ENCODE assay signal across 16 cellular contexts in the genomic region with DNA sequence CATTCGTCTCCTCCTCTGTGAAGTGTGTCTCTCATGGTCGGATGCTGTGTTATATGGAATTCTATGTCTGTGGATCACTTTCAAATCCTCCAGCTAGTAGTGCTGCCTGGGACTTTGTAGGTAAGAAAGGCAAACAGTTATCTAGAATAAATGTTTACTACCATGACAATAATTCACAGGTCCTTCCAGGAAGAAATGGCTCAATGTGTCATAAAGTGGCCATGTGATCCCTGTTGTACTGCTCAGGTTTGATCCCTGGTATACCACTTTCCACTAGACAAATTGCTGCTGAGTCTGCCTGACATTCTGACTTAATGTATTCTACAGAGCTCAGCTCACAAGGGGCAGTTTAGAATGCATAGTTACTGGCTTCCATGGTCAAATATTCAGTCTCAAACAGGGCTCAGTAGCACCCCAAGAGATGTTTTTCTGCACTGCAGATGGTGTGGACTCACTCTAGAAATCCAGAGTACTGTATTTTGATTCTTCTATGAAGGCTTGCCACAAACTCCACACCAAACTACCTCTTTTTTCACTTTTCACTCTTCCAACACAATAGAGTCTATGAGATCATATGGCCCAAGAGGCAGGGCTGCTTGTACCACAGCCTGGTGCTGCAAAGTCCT.
DNase-seq lines count a peak whose midpoint lies in the region; ATAC-seq and TF ChIP-seq lines count a peak whose summit lies in the region.
"Had no signal": no experiment of that assay in that cellular context is flagged by ENCODE, and none has a peak within 500 bp of the region (broad histone marks: within the 10 kb centered on the region; RNA-seq: fewer than 3 reads in every experiment).

No MANE protein-coding gene starts in this region.

- DNase-seq in DND-41 (peak; percentile 59), germinal center (ENCODE audit: low spot score) (peak; percentile 29), midbrain (lab: John Stamatoyannopoulos, UW) (no peak), NCI-H82 (lab: John Stamatoyannopoulos, UW) (no peak)
- no peak for DNase-seq in activated effector memory CD4-positive, alpha-beta T cell treated with anti-CD3 and anti-CD28 coated beads, Interleukin-2, amount 50 U/mL, for 16 hours
- DNase-seq: activated T-cell treated with anti-CD3 and anti-CD28 coated beads, Interleukin-2, amount 50 U/mL, for 4 hours; CD8-positive, alpha-beta T cell; NCI-H2081 treated with DMSO at 0.1 percent for 48 hours; PC-9; stimulated activated naive CD4-positive, alpha-beta T cell had no signal

- peak overlapping the region; percentile 59 for H3K9ac ChIP-seq in DND-41 (ENCODE audit: low read depth, low read length)

- H3K9me3 ChIP-seq in DND-41 (ENCODE audit: insufficient read depth, low read length, severe bottlenecking) = no peaks in the 10 kb centered on the region
- H3K9me3 ChIP-seq: breast epithelium, HAP-1 had no signal

- H3K36me3 ChIP-seq in DND-41 (ENCODE audit: insufficient read depth, low read length) = peaks cover 32% of the 10 kb centered on the region
- H3K36me3 ChIP-seq: breast epithelium, HAP-1 had no signal

- H3K4me3 ChIP-seq in DND-41 (ENCODE audit: low read depth in 1 of 2, low read length in 2 of 2) = peak overlapping the region in 1 of 2 experiments; percentile 17; a peak in 1 of 4 replicates
- H3K4me3 ChIP-seq: breast epithelium, HAP-1, PC-9 had no signal

- H4K20me1 ChIP-seq in DND-41 (ENCODE audit: insufficient read depth, low read length) = no peaks in the 10 kb centered on the region

- H3K4me1 ChIP-seq in DND-41 (ENCODE audit: insufficient read depth, low read length) = peaks cover 100% of the 10 kb centered on the region
- H3K4me1 ChIP-seq: breast epithelium, HAP-1 had no signal

- ATAC-seq in DND-41 (ENCODE audit: insufficient read depth, low read depth) (peak; percentile 13; the same call in 2 of the 3 replicates), GM19467 (IDR thresholded peaks at IDR 0.05; ENCODE audit: unreplicated experiment) (peak; percentile 59), HG03432 (IDR thresholded peaks at IDR 0.05; ENCODE audit: unreplicated experiment) (peak; percentile 43), GM21723 (IDR thresholded peaks at IDR 0.05; ENCODE audit: unreplicated experiment) (no peak)
- ATAC-seq: CD8-positive, alpha-beta T cell had no signal

- peak overlapping the region; percentile 57 for H3K4me2 ChIP-seq in DND-41 (ENCODE audit: insufficient read depth, low read length)
- H3K4me2 ChIP-seq: PC-9 had no signal

- peak overlapping the region; percentile 97 for H3K27ac ChIP-seq in DND-41 (ENCODE audit: low read length)
- H3K27ac ChIP-seq: breast epithelium, epithelial cell of prostate, PC-9 had no signal

- TF ChIP-seq CTCF in DND-41 (IDR thresholded peaks at IDR 0.05; ENCODE audit: borderline replicate concordance, extremely low read depth, low read length, poor library complexity, severe bottlenecking) = peak; percentile 69

- peaks cover 79% of the 10 kb centered on the region for H3K79me2 ChIP-seq in DND-41 (ENCODE audit: insufficient read depth, low read length)

- H3K27me3 ChIP-seq in DND-41 (ENCODE audit: insufficient read depth, low read length, poor library complexity) = no peaks in the 10 kb centered on the region
- H3K27me3 ChIP-seq: breast epithelium had no signal

- 0 out of 2 replicates have a peak overlapping the region, but pooled peaks have one; percentile 3 for H2AFZ ChIP-seq in DND-41 (ENCODE audit: low read depth, low read length)
- H2AFZ ChIP-seq: PC-9 had no signal

Comparison
In these comparisons a context has a peak if more than half of its experiments do, and no peak if none do; other contexts are left out.
1. DNase-seq: peak in DND-41 (single experiment) and germinal center (single experiment); none in activated effector memory CD4-positive, alpha-beta T cell treated with anti-CD3 and anti-CD28 coated beads, Interleukin-2, amount 50 U/mL, for 16 hours (single experiment), midbrain (single experiment) and NCI-H82 (single experiment).